Comparison of ENCODE assay signal across 16 cellular contexts in the genomic region with DNA sequence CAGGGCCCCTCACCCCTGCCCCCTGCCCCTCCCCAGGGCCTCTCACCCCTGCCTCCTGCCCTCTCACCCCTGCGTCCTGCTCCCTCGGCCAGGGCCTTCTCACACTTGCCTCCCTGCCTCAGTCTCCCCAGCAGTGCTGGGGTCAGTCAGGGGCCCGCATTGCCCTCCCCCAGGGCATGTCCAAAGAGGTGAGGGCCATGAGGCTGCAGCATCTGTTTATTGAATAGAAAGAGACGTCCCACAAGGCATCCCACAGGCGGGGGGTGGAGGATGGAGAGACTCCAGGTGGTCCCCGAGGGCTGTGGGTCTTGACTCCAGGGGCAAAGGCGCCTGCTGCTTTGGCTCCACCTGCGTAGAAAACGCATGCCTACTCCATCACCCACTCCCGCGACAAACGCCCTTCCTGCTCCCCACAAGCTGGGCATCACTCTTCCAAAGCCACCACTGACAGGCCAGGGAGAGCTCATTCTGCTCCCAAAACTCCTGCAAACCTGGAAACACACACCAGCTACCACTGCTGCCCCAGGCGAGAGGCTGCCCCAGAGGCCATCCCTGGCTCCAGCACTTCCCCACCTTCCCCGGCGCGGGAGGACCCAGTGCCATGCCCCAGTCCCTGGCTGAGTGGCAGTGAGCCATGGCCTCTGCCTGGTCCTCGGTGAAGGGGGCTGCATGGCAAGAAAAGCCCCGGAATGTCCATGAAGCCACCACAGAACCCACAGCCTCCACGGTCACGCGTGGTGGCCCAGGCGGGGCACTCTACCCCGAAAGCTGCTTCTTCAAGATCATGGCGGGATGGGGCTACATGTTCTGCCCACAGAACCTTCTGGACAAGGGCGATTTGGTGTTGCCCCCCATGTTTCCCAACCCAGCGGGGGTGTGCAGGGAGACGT. TPM values are rescaled to one million over a fixed set of nuclear protein-coding genes. Genes with fewer than 3 reads are reported as not detected.
A peak's percentile ranks its signal among the peaks of the same experiment; 100 is the strongest.
DNase-seq lines count a peak whose midpoint lies in the region; ATAC-seq, FAIRE-seq and TF ChIP-seq lines count a peak whose summit lies in the region.
"Had no signal": no experiment of that assay in that cellular context is flagged by ENCODE, and none has a peak within 500 bp of the region (broad histone marks: within the 10 kb centered on the region; RNA-seq: fewer than 3 reads in every experiment).

No MANE protein-coding gene starts in this region.

- H3K36me3 Mint-ChIP-seq in H9 (ENCODE audit: insufficient read depth in 1 of 3, low read depth in 3 of 3), result peaks cover 2 to 9% (median 2%) of the 10 kb centered on the region in 3 experiments; a peak in 4 of 7 replicates
- H3K36me3 Mint-ChIP-seq in nephron progenitor cell (ENCODE audit: low read depth), result no peaks in the 10 kb centered on the region

- no peak overlapping the region for H2BK15ac ChIP-seq in H9 (ENCODE audit: low read depth, low read length)
- H2BK15ac ChIP-seq in H1 (ENCODE audit: low read length), result no peak overlapping the region

- H3K56ac ChIP-seq in H9 (ENCODE audit: insufficient read length, low read depth, low read length) (no peak overlapping the region), H1 (replicated peaks; ENCODE audit: insufficient read length, low read depth, low read length) (no peak overlapping the region)

- no peak overlapping the region for H3K14ac ChIP-seq in H9 (ENCODE audit: insufficient read depth, low read length)
- no peak overlapping the region for H3K14ac ChIP-seq in H1 (ENCODE audit: insufficient read length)

- no peak overlapping the region for H3K4ac ChIP-seq in H9 (ENCODE audit: low read depth, low read length)
- H3K4ac ChIP-seq in H1 (replicated peaks; ENCODE audit: insufficient read length, low read depth, low read length), result no peak overlapping the region

- H3K27ac ChIP-seq in H9 (ENCODE audit: insufficient read length, low read depth, low read length) (no peak overlapping the region), H1 (ENCODE audit: low read depth, low read length) (no peak overlapping the region), aorta (ENCODE audit: low read depth in 1 of 2, low read length in 2 of 2) (no peak overlapping the region)

- ATAC-seq in aorta (ENCODE audit: low FRiP score) (no peak), GM18907 (IDR thresholded peaks at IDR 0.05; ENCODE audit: unreplicated experiment) (no peak), GM19035 (IDR thresholded peaks at IDR 0.05; ENCODE audit: unreplicated experiment) (no peak)
- ATAC-seq: Panc1 had no signal

- H3K4me3 ChIP-seq in H1 (ENCODE audit: extremely low read depth in 1 of 4, insufficient read depth in 2 of 4, low read depth in 3 of 4, low read length in 4 of 4) (no peak overlapping the region), aorta (ENCODE audit: low read length in 2 of 2) (no peak overlapping the region)
- H3K4me3 ChIP-seq: K562 had no signal

- peak overlapping the region in 1 of 3 experiments; percentile 74; a peak in 1 of 7 replicates for H3K27ac Mint-ChIP-seq in H9
- peak overlapping the region; percentile 32 for H3K27ac Mint-ChIP-seq in nephron progenitor cell

- H3K4me2 ChIP-seq in H9 (ENCODE audit: insufficient read depth, insufficient read length, low read length) (no peak overlapping the region), H1 (ENCODE audit: insufficient read depth in 1 of 2, low read depth in 2 of 2, low read length in 2 of 2) (no peak overlapping the region)

- FAIRE-seq in H1 (lab: Jason Lieb, UNC), result no peak

- TF ChIP-seq CTCF in H9 (conservative IDR thresholded peaks at IDR 0.05) (no peak), H1 (IDR thresholded peaks at IDR 0.05; ENCODE audit: control extremely low read depth in 1 of 3, insufficient read depth in 1 of 3, low read depth in 1 of 3, low read length in 3 of 3) (0 out of 4 replicates have a peak, but pooled peaks of 1 of the 3 experiments have one; percentile 1), nephron progenitor cell (IDR thresholded peaks at IDR 0.05) (no peak)

- H3K18ac ChIP-seq in H9 (ENCODE audit: insufficient read length, low read depth, low read length), result no peak overlapping the region
- H3K18ac ChIP-seq in H1 (ENCODE audit: extremely low read depth, low read length), result no peak overlapping the region

- H3K79me2 ChIP-seq in H9 (ENCODE audit: insufficient read depth, low read length) (no peaks in the 10 kb centered on the region), H1 (ENCODE audit: control insufficient read depth in 1 of 2, insufficient read depth in 2 of 2, low read length in 2 of 2) (no peaks in the 10 kb centered on the region)

- H2BK20ac ChIP-seq in H9 (ENCODE audit: low read depth, low read length, poor library complexity, severe bottlenecking), result no peak overlapping the region
- H2BK20ac ChIP-seq in H1 (ENCODE audit: low read length), result 0 out of 2 replicates have a peak overlapping the region, but pooled peaks have one; percentile 34

- no peaks in the 10 kb centered on the region for H3K79me1 ChIP-seq in H9 (ENCODE audit: insufficient read depth, low read depth, low read length, poor library complexity, severe bottlenecking)
- H3K79me1 ChIP-seq in H1 (ENCODE audit: low read depth, low read length), result no peaks in the 10 kb centered on the region

- no peak overlapping the region for H3T11ph ChIP-seq in H9 (ENCODE audit: low read length)

- H2BK5ac ChIP-seq in H9 (ENCODE audit: insufficient read length, low read length) (no peak overlapping the region), H1 (ENCODE audit: low read depth, low read length) (no peak overlapping the region)

- CTCF ChIA-PET in H1 (lab: Charles Lee; ENCODE audit: partially characterized antibody), result interaction anchor here (0.6 to 5.1 kb wide), 14 partner anchors 11 to 305 kb away, joined by 3 to 42 read pairs (median 4); a partner anchor contains a TSS

- H4K20me1 ChIP-seq in H9 (ENCODE audit: control insufficient read depth, insufficient read depth, insufficient read length) (no peaks in the 10 kb centered on the region), H1 (replicated peaks in 1 of 2; ENCODE audit: control insufficient read depth in 1 of 2, insufficient read depth in 2 of 2, low read length in 2 of 2) (no peaks in the 10 kb centered on the region)

- no peaks in the 10 kb centered on the region for H3K23me2 ChIP-seq in H9 (ENCODE audit: insufficient read length, low read depth, low read length, poor library complexity, severe bottlenecking)
- no peaks in the 10 kb centered on the region; the same call in 1 of the 2 replicates for H3K23me2 ChIP-seq in H1 (ENCODE audit: low read depth, low read length)

- H3K36me3 ChIP-seq in H1 (ENCODE audit: control insufficient read depth in 2 of 4, insufficient read depth in 4 of 4, low read length in 3 of 4) (no peaks in the 10 kb centered on the region), aorta (ENCODE audit: control insufficient read depth in 1 of 2, insufficient read depth in 2 of 2, low read length in 1 of 2) (no peaks in the 10 kb centered on the region)

- H3K23ac ChIP-seq in H9 (ENCODE audit: insufficient read length, low read depth, low read length) (no peak overlapping the region), H1 (ENCODE audit: insufficient read length) (no peak overlapping the region)

- H3K4me1 ChIP-seq in H9 (ENCODE audit: insufficient read depth, low read length) (no peaks in the 10 kb centered on the region), H1 (replicated peaks in 1 of 4; ENCODE audit: control insufficient read depth in 3 of 4, insufficient read depth in 4 of 4, low read length in 3 of 4) (peaks cover 0 to 13% (median 6%) of the 10 kb centered on the region in 4 experiments; a peak in 4 of 7 replicates), aorta (ENCODE audit: control insufficient read depth in 1 of 2, insufficient read depth in 2 of 2, low read length in 2 of 2) (no peaks in the 10 kb centered on the region)

- H2AK5ac ChIP-seq in H9 (ENCODE audit: insufficient read length, low read length) (no peak overlapping the region), H1 (ENCODE audit: low read depth, low read length) (no peak overlapping the region)

- no peak for TF ChIP-seq RAD21 in H1 (IDR thresholded peaks at IDR 0.05 in 1 of 2, conservative IDR thresholded peaks at IDR 0.05 in 1 of 2; ENCODE audit: low read depth in 2 of 2, low read length in 2 of 2)

- H4K5ac ChIP-seq in H9 (ENCODE audit: insufficient read length, low read depth, low read length), result no peak overlapping the region
- no peak overlapping the region for H4K5ac ChIP-seq in H1 (ENCODE audit: insufficient read length, low read depth, low read length)

- no peak for TF ChIP-seq POLR2A in H1 (IDR thresholded peaks at IDR 0.05; ENCODE audit: control extremely low read depth in 1 of 2, low read depth in 2 of 2, low read length in 2 of 2)

- H2AFZ ChIP-seq in H9 (ENCODE audit: low read length) (no peak overlapping the region), H1 (ENCODE audit: low read length) (no peak overlapping the region)

- no peak overlapping the region for H4K8ac ChIP-seq in H9 (replicated peaks; ENCODE audit: insufficient read length, low read depth, low read length)
- peak overlapping the region; percentile 93; the same call in 1 of the 2 replicates for H4K8ac ChIP-seq in H1 (ENCODE audit: extremely low read depth, insufficient read depth, low read length)

- H3K27me3 ChIP-seq in H9 (ENCODE audit: insufficient read depth, low read length) (no peaks in the 10 kb centered on the region), H1 (replicated peaks in 1 of 4; ENCODE audit: control insufficient read depth in 3 of 4, extremely low read depth in 1 of 4, insufficient read depth in 3 of 4, low read length in 3 of 4) (no peaks in the 10 kb centered on the region; a peak in 2 of 7 replicates), aorta (ENCODE audit: control insufficient read depth in 1 of 2, insufficient read depth in 2 of 2, low read length in 1 of 2) (no peaks in the 10 kb centered on the region)

- no peak overlapping the region for H2BK12ac ChIP-seq in H9 (ENCODE audit: insufficient read length, low read depth, low read length)
- H2BK12ac ChIP-seq in H1 (ENCODE audit: low read depth, low read length), result 0 out of 2 replicates have a peak overlapping the region, but pooled peaks have one; percentile 39

- no CpG with 5 or more reads among the region's 27 CpGs for WGBS in H9 (ENCODE audit: extremely low coverage, insufficient read length, low lambda C conversion rate)
- 84% methylated on average over 26 of the region's 27 CpGs; no CpG with 5 or more reads in 1 of the 2 experiments for WGBS in H1 (ENCODE audit: extremely low coverage in 1 of 2, insufficient coverage in 1 of 2, insufficient read length in 1 of 2, insufficient replicate concordance in 2 of 2, low coverage in 1 of 2, low lambda C conversion rate in 2 of 2, missing lambda C conversion rate in 1 of 2), 2 experiments
- WGBS in aorta, 2 donors, result 84 to 87% methylated on average over 25 to 27 of the region's 27 CpGs

- intact Hi-C loops in aorta (cut with DNase I), result no loop called here

- POLR2A ChIA-PET in H1 (lab: Charles Lee; ENCODE audit: partially characterized antibody), result interaction anchor here (0.6 to 3.8 kb wide), 5 partner anchors 32 to 216 kb away, joined by 3 to 34 read pairs (median 3); a partner anchor contains a TSS

- peaks cover 9 to 11% of the 10 kb centered on the region in 2 experiments; a peak in 4 of 5 replicates for H3K9me3 Mint-ChIP-seq in H9
- peaks cover 13% of the 10 kb centered on the region for H3K9me3 Mint-ChIP-seq in nephron progenitor cell

- H3K9me3 ChIP-seq in H9 (ENCODE audit: control insufficient read depth, low read depth, low read length) (no peaks in the 10 kb centered on the region), H1 (ENCODE audit: insufficient read depth in 2 of 2, low read depth in 1 of 2, low read length in 1 of 2) (peaks cover 0 to 6% of the 10 kb centered on the region in 2 experiments; a peak in 1 of 4 replicates), aorta (ENCODE audit: control insufficient read depth, low read length) (no peaks in the 10 kb centered on the region)

- H4K91ac ChIP-seq in H9 (ENCODE audit: insufficient read length, low read depth, low read length), result no peak overlapping the region
- no peak overlapping the region for H4K91ac ChIP-seq in H1 (replicated peaks; ENCODE audit: insufficient read length, low read length)

- DNase-seq in H9, result peak; percentile 33
- peak in 1 of 2 experiments; percentile 49 for DNase-seq in H1 (ENCODE audit: low read depth in 1 of 2, low spot score in 2 of 2)
- DNase-seq in nephron progenitor cell, result no peak
- DNase-seq in aorta, result peak; percentile 40 to 61
- no peak for DNase-seq in HT-29 (ENCODE audit: low spot score)
- DNase-seq: NCI-H1092, NCI-H2107, NCI-H345, NCI-H69, Right ventricle myocardium superior had no signal

- peaks cover 12 to 28% of the 10 kb centered on the region in 2 experiments; a peak in 3 of 4 replicates for H3K4me1 Mint-ChIP-seq in H9
- H3K4me1 Mint-ChIP-seq in nephron progenitor cell, result peaks cover 19% of the 10 kb centered on the region

- H3K9ac ChIP-seq in H9 (ENCODE audit: extremely low read depth, insufficient read length, low read length), result no peak overlapping the region
- no peak overlapping the region for H3K9ac ChIP-seq in H1 (replicated peaks in 1 of 4; ENCODE audit: extremely low read depth in 1 of 4, low read depth in 3 of 4, low read length in 3 of 4)

- no peak for TF ChIP-seq EP300 in H1 (IDR thresholded peaks at IDR 0.05; ENCODE audit: borderline replicate concordance in 1 of 2, low read depth in 2 of 2, low read length in 2 of 2)

- H3K27me3 Mint-ChIP-seq in H9 (ENCODE audit: low read depth) (peaks cover 2% of the 10 kb centered on the region; the same call in 1 of the 2 replicates), nephron progenitor cell (ENCODE audit: low read depth, poor library complexity) (peaks cover 3% of the 10 kb centered on the region)

- no peak overlapping the region for H2BK120ac ChIP-seq in H9 (ENCODE audit: low read depth, low read length, poor library complexity, severe bottlenecking)
- no peak overlapping the region for H2BK120ac ChIP-seq in H1 (replicated peaks; ENCODE audit: low read depth, low read length)

- H3K4me3 Mint-ChIP-seq in H9, result peak overlapping the region in 1 of 2 experiments; percentile 40; a peak in 1 of 5 replicates
- H3K4me3 Mint-ChIP-seq in nephron progenitor cell, result no peak overlapping the region

RNA-seq across cellular contexts. Expression of a gene that starts 1.6 kb away (rescaled TPM):
- total RNA-seq in H9 (2021), result not detected in 2 replicates
- not detected in 2 replicates for total RNA-seq in H1 (2021; fragmentation: NEBNext Ultra II Directional; extraction: Animal tissue kit (Norgen Biotek cat#: 25700))
- polyA plus RNA-seq in H1 (2011; rRNA removed), result 0.14 TPM in 1 of 2 replicates, not detected in the other
- polyA plus RNA-seq in H1 (2011; cell fraction: cytosol; rRNA removed), result 0.05 TPM
- 0.31 TPM for polyA plus RNA-seq in H1 (2011; cell fraction: nucleus; rRNA removed)
- polyA plus RNA-seq in H1 (2012, experiment 1 of 2), result 0.07 TPM in 1 of 4 replicates, not detected in the others
- polyA plus RNA-seq in H1 (2012, experiment 2 of 2), result not detected
- polyA plus RNA-seq in H1 (2013, experiment 1 of 2), result not detected
- 0.02 TPM for polyA plus RNA-seq in H1 (2013, experiment 2 of 2)
- polyA minus RNA-seq in H1 (2011; rRNA and poly(A)+ RNA removed), result not detected in 2 replicates
- polyA minus RNA-seq in H1 (2011; cell fraction: cytosol; rRNA and poly(A)+ RNA removed), result not detected
- polyA minus RNA-seq in H1 (2011; cell fraction: nucleus; rRNA and poly(A)+ RNA removed), result not detected
- total RNA-seq in aorta, result not detected
- polyA plus RNA-seq in aorta, result under 1 TPM in 1 of 2 donors, not detected in 1; 0.10 TPM
- not detected in 2 replicates for total RNA-seq in HT-29 (2014; rRNA removed; shearing (Covaris generic))
- total RNA-seq: K562, Right ventricle myocardium superior had no signal
- polyA plus RNA-seq: AG04450, BJ, K562 had no signal

RNA-seq across cellular contexts. Expression of a gene that starts 4.6 kb away (rescaled TPM):
- total RNA-seq in H9 (2021), result 0.61 TPM in 1 of 2 replicates, not detected in the other
- 0.47 and 0.61 TPM in 2 replicates for total RNA-seq in H1 (2021; fragmentation: NEBNext Ultra II Directional; extraction: Animal tissue kit (Norgen Biotek cat#: 25700))
- polyA plus RNA-seq in H1 (2011; rRNA removed), result 0.08 and 0.25 TPM in 2 replicates
- polyA plus RNA-seq in H1 (2011; cell fraction: cytosol; rRNA removed), result 0.16 TPM
- 0.39 TPM for polyA plus RNA-seq in H1 (2011; cell fraction: nucleus; rRNA removed)
- 0.28 to 0.73 TPM (median 0.38 TPM) in 4 replicates for polyA plus RNA-seq in H1 (2012, experiment 1 of 2)
- 0.80 TPM for polyA plus RNA-seq in H1 (2012, experiment 2 of 2)
- 0.18 TPM for polyA plus RNA-seq in H1 (2013, experiment 1 of 2)
- 0.22 TPM for polyA plus RNA-seq in H1 (2013, experiment 2 of 2)
- polyA minus RNA-seq in H1 (2011; rRNA and poly(A)+ RNA removed), result not detected in 2 replicates
- polyA minus RNA-seq in H1 (2011; cell fraction: cytosol; rRNA and poly(A)+ RNA removed), result not detected
- polyA minus RNA-seq in H1 (2011; cell fraction: nucleus; rRNA and poly(A)+ RNA removed), result 0.30 TPM
- total RNA-seq in aorta, result not detected
- under 1 TPM in 1 of 2 donors, not detected in 1; 0.88 TPM for polyA plus RNA-seq in aorta
- 0.60 TPM in 1 of 2 replicates, not detected in the other for total RNA-seq in HT-29 (2014; rRNA removed; shearing (Covaris generic))
- total RNA-seq: K562, Right ventricle myocardium superior had no signal
- polyA plus RNA-seq: AG04450, BJ had no signal

RNA-seq across cellular contexts. Expression of a gene that starts 11.4 kb away (rescaled TPM):
- not detected in 2 replicates for total RNA-seq in H9 (2021)
- not detected in 2 replicates for total RNA-seq in H1 (2021; fragmentation: NEBNext Ultra II Directional; extraction: Animal tissue kit (Norgen Biotek cat#: 25700))
- polyA plus RNA-seq in H1 (2011; rRNA removed), result not detected in 2 replicates
- not detected for polyA plus RNA-seq in H1 (2011; cell fraction: cytosol; rRNA removed)
- polyA plus RNA-seq in H1 (2011; cell fraction: nucleus; rRNA removed), result not detected
- polyA plus RNA-seq in H1 (2012, experiment 1 of 2), result not detected in 4 replicates
- not detected for polyA plus RNA-seq in H1 (2012, experiment 2 of 2)
- not detected for polyA plus RNA-seq in H1 (2013, experiment 1 of 2)
- not detected for polyA plus RNA-seq in H1 (2013, experiment 2 of 2)
- polyA minus RNA-seq in H1 (2011; rRNA and poly(A)+ RNA removed), result not detected in 2 replicates
- not detected for polyA minus RNA-seq in H1 (2011; cell fraction: cytosol; rRNA and poly(A)+ RNA removed)
- not detected for polyA minus RNA-seq in H1 (2011; cell fraction: nucleus; rRNA and poly(A)+ RNA removed)
- 10 to 100 TPM; 17.4 to 24.2 TPM for total RNA-seq in aorta
- polyA plus RNA-seq in aorta, result 1 to 10 TPM in 1 of 2 donors, not detected in 1; 2.5 TPM
- total RNA-seq in HT-29 (2014; rRNA removed; shearing (Covaris generic)), result not detected in 2 replicates
- polyA plus RNA-seq: AG04450, BJ had no signal

RNA-seq across cellular contexts. Expression of a gene that starts 16.9 kb away (rescaled TPM):
- 0.75 and 1.5 TPM in 2 replicates for total RNA-seq in H9 (2021)
- total RNA-seq in H1 (2021; fragmentation: NEBNext Ultra II Directional; extraction: Animal tissue kit (Norgen Biotek cat#: 25700)), result 2.8 and 4.8 TPM in 2 replicates
- polyA plus RNA-seq in H1 (2011; rRNA removed), result 2.6 and 3.5 TPM in 2 replicates
- 3.5 TPM for polyA plus RNA-seq in H1 (2011; cell fraction: cytosol; rRNA removed)
- polyA plus RNA-seq in H1 (2011; cell fraction: nucleus; rRNA removed), result 3.0 TPM
- 1.1 to 2.7 TPM (median 2.4 TPM) in 4 replicates for polyA plus RNA-seq in H1 (2012, experiment 1 of 2)
- 2.3 TPM for polyA plus RNA-seq in H1 (2012, experiment 2 of 2)
- 2.1 TPM for polyA plus RNA-seq in H1 (2013, experiment 1 of 2)
- polyA plus RNA-seq in H1 (2013, experiment 2 of 2), result 2.0 TPM
- polyA minus RNA-seq in H1 (2011; rRNA and poly(A)+ RNA removed), result 0.98 and 1.5 TPM in 2 replicates
- polyA minus RNA-seq in H1 (2011; cell fraction: cytosol; rRNA and poly(A)+ RNA removed), result 2.1 TPM
- 0.60 TPM for polyA minus RNA-seq in H1 (2011; cell fraction: nucleus; rRNA and poly(A)+ RNA removed)
- 10 to 100 TPM; 11.4 to 13.4 TPM for total RNA-seq in aorta
- 1 to 10 TPM in 1 of 2 donors, under 1 TPM in 1; 0.25 to 2.1 TPM for polyA plus RNA-seq in aorta
- total RNA-seq in HT-29 (2014; rRNA removed; shearing (Covaris generic)), result not detected in 2 replicates
- total RNA-seq: K562 had no signal
- polyA plus RNA-seq: AG04450, BJ had no signal

RNA-seq across cellular contexts. Expression of a gene that starts 31.5 kb away (rescaled TPM):
- total RNA-seq in H9 (2021) (55.2 and 58.9 TPM in 2 replicates), aorta (10 to 100 TPM; 26.6 to 27.0 TPM)
- total RNA-seq in H1 (2021; fragmentation: NEBNext Ultra II Directional; extraction: Animal tissue kit (Norgen Biotek cat#: 25700)), result 50.6 and 51.1 TPM in 2 replicates
- polyA plus RNA-seq in H1 (2011; rRNA removed) (137 and 140 TPM in 2 replicates), aorta (10 to 100 TPM; 57.0 to 95.8 TPM)
- polyA plus RNA-seq in H1 (2011; cell fraction: cytosol; rRNA removed), result 121 TPM
- 84.2 TPM for polyA plus RNA-seq in H1 (2011; cell fraction: nucleus; rRNA removed)
- 43.0 to 79.6 TPM (median 72.6 TPM) in 4 replicates for polyA plus RNA-seq in H1 (2012, experiment 1 of 2)
- polyA plus RNA-seq in H1 (2012, experiment 2 of 2), result 108 TPM
- 44.8 TPM for polyA plus RNA-seq in H1 (2013, experiment 1 of 2)
- polyA plus RNA-seq in H1 (2013, experiment 2 of 2), result 44.7 TPM
- polyA minus RNA-seq in H1 (2011; rRNA and poly(A)+ RNA removed), result 15.6 and 18.5 TPM in 2 replicates
- 17.9 TPM for polyA minus RNA-seq in H1 (2011; cell fraction: cytosol; rRNA and poly(A)+ RNA removed)
- polyA minus RNA-seq in H1 (2011; cell fraction: nucleus; rRNA and poly(A)+ RNA removed), result 27.5 TPM
- total RNA-seq in HT-29 (2014; rRNA removed; shearing (Covaris generic)), result 357 and 376 TPM in 2 replicates

Comparison
In these comparisons a context has a peak if more than half of its experiments do, and no peak if none do; other contexts are left out.
1. DNase-seq: peak in H9 (single experiment) and aorta (2 of 2); none in nephron progenitor cell (single experiment) and HT-29 (single experiment).
2. RNA of a gene that starts 11.4 kb away (total RNA-seq): 17.4 to 24.2 TPM in aorta; not detected in H9, not detected in H1 and not detected in HT-29; every median in the first group is over 10 times any median in the second.